14 cellular contexts compared by ENCODE assay signal in the genomic region with DNA sequence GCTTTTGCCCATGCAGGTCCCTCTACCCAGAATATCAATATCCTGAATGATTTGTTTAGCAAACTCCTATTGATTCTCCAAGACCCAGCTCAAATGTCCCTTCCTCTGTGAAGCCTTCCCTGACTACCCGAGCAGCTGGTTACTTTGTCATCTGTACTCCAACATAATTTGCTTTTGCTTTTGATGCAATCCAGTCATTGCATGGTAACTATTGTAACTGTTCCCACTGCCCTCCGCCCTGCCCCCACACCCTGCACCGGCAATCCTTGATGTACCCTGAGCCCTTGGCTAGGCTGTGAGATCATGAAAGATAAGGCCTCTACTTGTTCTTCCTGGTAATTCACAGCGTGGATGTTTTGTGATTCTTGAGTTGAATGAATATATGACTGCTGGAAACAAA.
DNase-seq lines count a peak whose midpoint lies in the region; ATAC-seq, FAIRE-seq and TF ChIP-seq lines count a peak whose summit lies in the region.
"Had no signal": no experiment of that assay in that cellular context is flagged by ENCODE, and none has a peak within 500 bp of the region (broad histone marks: within the 10 kb centered on the region; RNA-seq: fewer than 3 reads in every experiment).

No MANE protein-coding gene starts in this region.

- intact Hi-C loops in transverse colon (cut with DNase I; ENCODE audit: low total_unique reads): no loop called here

- H2AFZ ChIP-seq in DND-41 (ENCODE audit: low read depth, low read length): no peak overlapping the region

- FAIRE-seq in D721Med (lab: Jason Lieb, UNC): no peak
- FAIRE-seq: endometrium had no signal

- TF ChIP-seq EP300 in transverse colon (IDR thresholded peaks at IDR 0.05; ENCODE audit: low read depth): no peak

- H3K36me3 ChIP-seq in DND-41 (ENCODE audit: insufficient read depth, low read length) (no peaks in the 10 kb centered on the region), SJCRH30 (no peaks in the 10 kb centered on the region), transverse colon (no peaks in the 10 kb centered on the region)
- H3K36me3 ChIP-seq: cardiac muscle cell, suprapubic skin had no signal

- no peak overlapping the region for H3K4me3 ChIP-seq in DND-41 (ENCODE audit: low read depth in 1 of 2, low read length in 2 of 2)
- H3K4me3 ChIP-seq in SJCRH30: no peak overlapping the region
- H3K4me3 ChIP-seq in transverse colon: no peak overlapping the region
- H3K4me3 ChIP-seq: cardiac muscle cell, SK-N-MC, suprapubic skin had no signal

- TF ChIP-seq CTCF in DND-41 (IDR thresholded peaks at IDR 0.05; ENCODE audit: borderline replicate concordance, extremely low read depth, low read length, poor library complexity, severe bottlenecking) (no peak), transverse colon (IDR thresholded peaks at IDR 0.05) (no peak), D721Med (IDR thresholded peaks at IDR 0.05; ENCODE audit: insufficient read depth, missing control alignments) (no peak)

- no peak for TF ChIP-seq POLR2A in transverse colon (IDR thresholded peaks at IDR 0.05)

- in situ Hi-C loops in transverse colon (cut with MboI; ENCODE audit: low pct_ligation_motif_present in 1 of 4, low pct_unique_long_range_greater_than_20kb in 1 of 4, low sequenced_read_pairs in 3 of 4): no loop called here

- no peaks in the 10 kb centered on the region for H3K79me2 ChIP-seq in DND-41 (ENCODE audit: insufficient read depth, low read length)

- peak; percentile 23 for DNase-seq in DND-41
- DNase-seq in SJCRH30: peak; percentile 26 to 29
- DNase-seq in left lobe of liver (ENCODE audit: low spot score): no peak
- DNase-seq in transverse colon: peak; percentile 68
- DNase-seq in NCI-H2081 treated with DMSO at 0.1 percent for 48 hours (lab: John Stamatoyannopoulos, UW): no peak
- DNase-seq in COR-L47 (lab: John Stamatoyannopoulos, UW): no peak
- no peak for DNase-seq in D721Med (ENCODE audit: insufficient read length, low spot score)
- DNase-seq: activated CD4-positive, CD25-positive, alpha-beta regulatory T cell treated with anti-CD3 and anti-CD28 coated beads, Interleukin-2, amount 50 U/mL, for 72 hours; activated CD8-positive, alpha-beta T cell treated with anti-CD3 and anti-CD28 coated beads for 36 hours; NCI-H2107 had no signal

- no peaks in the 10 kb centered on the region for H4K20me1 ChIP-seq in DND-41 (ENCODE audit: insufficient read depth, low read length)

- H3K27ac ChIP-seq in DND-41 (ENCODE audit: low read length) (no peak overlapping the region), SJCRH30 (no peak overlapping the region), transverse colon (peak overlapping the region in 1 of 4 donors; percentile 14)
- H3K27ac ChIP-seq: cardiac muscle cell, SK-N-MC, suprapubic skin had no signal

- 50 to 60% methylated on average over 3 to 4 of the region's 4 CpGs for WGBS in transverse colon (ENCODE audit: low coverage in 1 of 2), 2 donors

- H3K4me1 ChIP-seq in DND-41 (ENCODE audit: insufficient read depth, low read length) (0 out of 2 replicates have a peak, but pooled peaks cover 3% of the 10 kb centered on the region), SJCRH30 (peaks cover 38% of the 10 kb centered on the region), transverse colon (peaks cover 0 to 7% (median 3%) of the 10 kb centered on the region in 4 donors)
- H3K4me1 ChIP-seq: suprapubic skin had no signal

- H3K4me2 ChIP-seq in DND-41 (ENCODE audit: insufficient read depth, low read length): no peak overlapping the region

- 0 out of 3 replicates have a peak, but pooled peaks have one; percentile 39 for ATAC-seq in DND-41 (ENCODE audit: insufficient read depth, low read depth)
- peak; percentile 79 for ATAC-seq in left lobe of liver
- ATAC-seq: activated CD8-positive, alpha-beta T cell treated with anti-CD3 and anti-CD28 coated beads for 36 hours had no signal

- H3K9ac ChIP-seq in DND-41 (ENCODE audit: low read depth, low read length): no peak overlapping the region

- no peaks in the 10 kb centered on the region for H3K27me3 ChIP-seq in DND-41 (ENCODE audit: insufficient read depth, low read length, poor library complexity)
- no peaks in the 10 kb centered on the region for H3K27me3 ChIP-seq in SJCRH30
- no peaks in the 10 kb centered on the region for H3K27me3 ChIP-seq in transverse colon
- H3K27me3 ChIP-seq: cardiac muscle cell, suprapubic skin had no signal

- H3K9me3 ChIP-seq in DND-41 (ENCODE audit: insufficient read depth, low read length, severe bottlenecking) (no peaks in the 10 kb centered on the region), SJCRH30 (replicated peaks) (no peaks in the 10 kb centered on the region), transverse colon (no peaks in the 10 kb centered on the region)
- H3K9me3 ChIP-seq: suprapubic skin had no signal

Comparison
In these comparisons a context has a peak if more than half of its experiments do, and no peak if none do; other contexts are left out.
1. DNase-seq: peak in DND-41 (single experiment), SJCRH30 (2 of 2) and transverse colon (single experiment); none in left lobe of liver (single experiment), NCI-H2081 treated with DMSO at 0.1 percent for 48 hours (single experiment), COR-L47 (single experiment) and D721Med (single experiment).